8 cellular contexts compared by ENCODE assay signal in genomic region chr11:2898366-2899079, GRCh38. TPM values are rescaled to one million over a fixed set of nuclear protein-coding genes. Genes with fewer than 3 reads are reported as not detected.
DNase-seq lines count a peak whose midpoint lies in the region; ATAC-seq and TF ChIP-seq lines count a peak whose summit lies in the region.

No MANE protein-coding gene starts in this region.

- H3K27ac Mint-ChIP-seq in T-helper 1 cell treated with Interleukin-12 subunit alpha and Interleukin-12 subunit beta and Interleukin-4 antibody, amounts not matched to agents 30 μg/mL and 1 μg/mL, for 36 hours: peak overlapping the region; percentile 97

- in situ Hi-C loops in astrocyte of the spinal cord (cut with HindIII; ENCODE audit: low sequenced_read_pairs): no loop called here

- no peaks in the 10 kb centered on the region for H3K9me3 Mint-ChIP-seq in T-helper 1 cell treated with Interleukin-12 subunit alpha and Interleukin-12 subunit beta and Interleukin-4 antibody, amounts not matched to agents 30 μg/mL and 1 μg/mL, for 36 hours

- peaks cover 28% of the 10 kb centered on the region for H3K4me1 Mint-ChIP-seq in T-helper 1 cell treated with Interleukin-12 subunit alpha and Interleukin-12 subunit beta and Interleukin-4 antibody, amounts not matched to agents 30 μg/mL and 1 μg/mL, for 36 hours (ENCODE audit: low read depth)

- H3K36me3 Mint-ChIP-seq in T-helper 1 cell treated with Interleukin-12 subunit alpha and Interleukin-12 subunit beta and Interleukin-4 antibody, amounts not matched to agents 30 μg/mL and 1 μg/mL, for 36 hours (ENCODE audit: low read depth): no peaks in the 10 kb centered on the region

- no peaks in the 10 kb centered on the region for H3K27me3 Mint-ChIP-seq in T-helper 1 cell treated with Interleukin-12 subunit alpha and Interleukin-12 subunit beta and Interleukin-4 antibody, amounts not matched to agents 30 μg/mL and 1 μg/mL, for 36 hours (ENCODE audit: low read depth)

- H3K4me3 Mint-ChIP-seq in T-helper 1 cell treated with Interleukin-12 subunit alpha and Interleukin-12 subunit beta and Interleukin-4 antibody, amounts not matched to agents 30 μg/mL and 1 μg/mL, for 36 hours: peak overlapping the region; percentile 82

- intact Hi-C loops in left colon (cut with DNase I, micrococcal nuclease): loop anchor here in 1 of 2 donors (10.0 kb wide), 1 partner anchor 474 kb away; no protein-coding TSS in a partner anchor

- TF ChIP-seq CTCF in astrocyte of the spinal cord (IDR thresholded peaks at IDR 0.05; ENCODE audit: low read depth, low read length): no peak

- peak; percentile 79 for DNase-seq in SIG-M5 treated with dmso at 0.1 percent for 504 hours (lab: John Stamatoyannopoulos, UW; ENCODE audit: unreplicated experiment)
- DNase-seq in SIG-M5 (lab: John Stamatoyannopoulos, UW): no peak
- peak; percentile 88 for DNase-seq in astrocyte of the spinal cord (ENCODE audit: low read depth, low spot score)
- peak; percentile 50 to 70 for DNase-seq in left colon
- DNase-seq in stimulated activated CD8-positive, alpha-beta memory T cell treated with anti-CD3 and anti-CD28 coated beads, Interleukin-7, amount 100 ng/mL, for 48 hours (ENCODE audit: extremely low read depth in 1 of 2, low read depth in 1 of 2): peak; percentile 31 to 50

- no peak overlapping the region for H3K4me3 ChIP-seq in astrocyte of the spinal cord (ENCODE audit: low read depth, low read length)

- ATAC-seq in left colon (no peak), GM19452 (IDR thresholded peaks at IDR 0.05; ENCODE audit: unreplicated experiment) (no peak), GM21360 (IDR thresholded peaks at IDR 0.05; ENCODE audit: unreplicated experiment) (no peak)

RNA-seq across cellular contexts. Expression of gene CDKN1C, which starts 12.9 kb away (rescaled TPM):
- total RNA-seq in left colon: 10 to 100 TPM in 1 of 2 donors, 1 to 10 TPM in 1; 5.8 to 10.6 TPM

RNA-seq across cellular contexts. Expression of gene PHLDA2, which starts 30.7 kb away (rescaled TPM):
- total RNA-seq in left colon: 10 to 100 TPM; 29.9 to 36.7 TPM
